In genomic region chr16:58605562-58605961, GRCh38 we compare ENCODE assay signal across 31 cellular contexts.
"Had no signal": no experiment of that assay in that cellular context is flagged by ENCODE, and none has a peak within 500 bp of the region (broad histone marks: within the 10 kb centered on the region; RNA-seq: fewer than 3 reads in every experiment).

No MANE protein-coding gene starts in this region.

- H3K4me3 ChIP-seq: adrenal gland, body of pancreas, esophagus muscularis mucosa, gastrocnemius medialis, heart left ventricle had no signal

- H3K27me3 ChIP-seq: adrenal gland, body of pancreas, esophagus muscularis mucosa, foreskin keratinocyte, gastrocnemius medialis, heart left ventricle had no signal

- H3K27ac ChIP-seq: adrenal gland, body of pancreas, esophagus muscularis mucosa, foreskin keratinocyte, gastrocnemius medialis, heart left ventricle, WERI-Rb-1 had no signal

- H3K9me3 ChIP-seq: adrenal gland, body of pancreas, esophagus muscularis mucosa, gastrocnemius medialis, heart left ventricle had no signal

- H3K27ac Mint-ChIP-seq: activated B cell treated with CpG ODN at 0.5 μM for 24 hours; activated CD8-positive, alpha-beta T cell treated with anti-CD3 and anti-CD28 coated beads for 36 hours; activated naive CD4-positive, alpha-beta T cell treated with anti-CD3 and anti-CD28 coated beads, Interleukin-2, amount 10 ng/mL, durations not matched to agents 7 days and 5 days; activated naive CD4-positive, alpha-beta T cell treated with anti-CD3 and anti-CD28 coated beads, Interleukin-2, amount 50 U/mL, for 72 hours; activated T-cell treated with anti-CD3 and anti-CD28 coated beads, Interleukin-2, amount 50 U/mL, for 72 hours; endodermal cell; T-cell; T-helper 1 cell treated with Interleukin-12 subunit alpha and Interleukin-12 subunit beta and Interleukin-4 antibody, amounts not matched to agents 30 μg/mL and 1 μg/mL, for 36 hours; T-helper 2 cell treated with Interferon-gamma antibody and Interleukin-4, amounts not matched to agents 5 μg/mL and 100 μg/mL, for 36 hours had no signal

- DNase-seq: activated B cell treated with CpG ODN at 0.5 μM for 24 hours; activated CD4-positive, alpha-beta T cell treated with anti-CD3 and anti-CD28 coated beads for 48 hours; activated CD4-positive, alpha-beta T cell treated with anti-CD3 and anti-CD28 coated beads, Interleukin-2, amount 50 U/mL, for 1 hour; activated CD4-positive, alpha-beta T cell treated with anti-CD3 and anti-CD28 coated beads, Interleukin-2, amount 50 U/mL, for 48 hours; activated CD8-positive, alpha-beta memory T cell treated with anti-CD3 and anti-CD28 coated beads for 24 hours; activated CD8-positive, alpha-beta T cell treated with anti-CD3 and anti-CD28 coated beads for 36 hours; activated gamma-delta T cell; activated naive CD4-positive, alpha-beta T cell; activated naive CD4-positive, alpha-beta T cell treated with anti-CD3 and anti-CD28 coated beads, Interleukin-2, amount 10 ng/mL, durations not matched to agents 7 days and 5 days; activated T-cell treated with anti-CD3 and anti-CD28 coated beads, Interleukin-2, amount 50 U/mL, for 72 hours; amygdala; aorta; body of pancreas; caudate nucleus; cortex of kidney; effector CD8-positive, alpha-beta T cell; endodermal cell; foreskin keratinocyte; gastrocnemius medialis; glutamatergic neuron; heart left ventricle; SW 1271; T-cell; T1000; WERI-Rb-1 had no signal

- ATAC-seq: activated CD4-positive, CD25-positive, alpha-beta regulatory T cell treated with anti-CD3 and anti-CD28 coated beads, Interleukin-2, amount 50 U/mL, for 24 hours; activated CD8-positive, alpha-beta T cell treated with anti-CD3 and anti-CD28 coated beads for 36 hours; activated naive CD4-positive, alpha-beta T cell treated with anti-CD3 and anti-CD28 coated beads, Interleukin-2, amount 50 U/mL, for 72 hours; activated T-cell treated with anti-CD3 and anti-CD28 coated beads, Interleukin-2, amount 50 U/mL, for 72 hours; body of pancreas; foreskin keratinocyte; gastrocnemius medialis; heart left ventricle; T-cell had no signal

- H3K27me3 Mint-ChIP-seq: activated B cell treated with CpG ODN at 0.5 μM for 24 hours; activated CD8-positive, alpha-beta T cell treated with anti-CD3 and anti-CD28 coated beads for 36 hours; activated naive CD4-positive, alpha-beta T cell treated with anti-CD3 and anti-CD28 coated beads, Interleukin-2, amount 10 ng/mL, durations not matched to agents 7 days and 5 days; T-cell had no signal

- H3K4me3 Mint-ChIP-seq: activated B cell treated with CpG ODN at 0.5 μM for 24 hours; activated CD8-positive, alpha-beta T cell treated with anti-CD3 and anti-CD28 coated beads for 36 hours; activated naive CD4-positive, alpha-beta T cell treated with anti-CD3 and anti-CD28 coated beads, Interleukin-2, amount 10 ng/mL, durations not matched to agents 7 days and 5 days; activated T-cell treated with anti-CD3 and anti-CD28 coated beads, Interleukin-2, amount 50 U/mL, for 72 hours; endodermal cell; T-cell; T-helper 1 cell treated with Interleukin-12 subunit alpha and Interleukin-12 subunit beta and Interleukin-4 antibody, amounts not matched to agents 30 μg/mL and 1 μg/mL, for 36 hours; T-helper 2 cell treated with Interferon-gamma antibody and Interleukin-4, amounts not matched to agents 5 μg/mL and 100 μg/mL, for 36 hours had no signal

- H3K4me1 ChIP-seq: foreskin keratinocyte had no signal

- H3K9me3 Mint-ChIP-seq: activated B cell treated with CpG ODN at 0.5 μM for 24 hours; activated CD8-positive, alpha-beta T cell treated with anti-CD3 and anti-CD28 coated beads for 36 hours; activated naive CD4-positive, alpha-beta T cell treated with anti-CD3 and anti-CD28 coated beads, Interleukin-2, amount 10 ng/mL, durations not matched to agents 7 days and 5 days; activated naive CD4-positive, alpha-beta T cell treated with anti-CD3 and anti-CD28 coated beads, Interleukin-2, amount 50 U/mL, for 72 hours; activated T-cell treated with anti-CD3 and anti-CD28 coated beads, Interleukin-2, amount 50 U/mL, for 72 hours; T-cell; T-helper 1 cell treated with Interleukin-12 subunit alpha and Interleukin-12 subunit beta and Interleukin-4 antibody, amounts not matched to agents 30 μg/mL and 1 μg/mL, for 36 hours; T-helper 2 cell treated with Interferon-gamma antibody and Interleukin-4, amounts not matched to agents 5 μg/mL and 100 μg/mL, for 36 hours had no signal
